In the genomic region with DNA sequence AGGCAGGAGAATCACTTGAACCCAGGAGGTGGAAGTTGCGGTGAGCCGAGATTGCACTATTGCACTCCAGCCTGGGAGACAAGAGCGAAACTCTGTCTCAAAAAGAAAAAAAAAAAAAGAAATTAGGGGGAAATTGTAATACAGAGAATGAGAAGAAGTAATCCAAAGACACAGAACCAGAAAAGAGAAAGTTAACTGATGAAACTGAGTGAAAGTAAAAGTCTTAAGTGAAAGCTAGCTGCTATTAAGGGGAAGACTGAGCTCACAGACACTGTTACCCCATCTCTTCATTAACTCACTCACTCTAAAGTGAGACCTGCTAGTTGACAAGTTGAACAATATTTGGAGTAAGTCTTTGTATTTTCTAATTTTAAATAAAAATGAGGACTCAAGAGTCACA, we compare ENCODE assay signal across 19 cellular contexts.
DNase-seq lines count a peak whose midpoint lies in the region; ATAC-seq and TF ChIP-seq lines count a peak whose summit lies in the region.
"Had no signal": no experiment of that assay in that cellular context is flagged by ENCODE, and none has a peak within 500 bp of the region (broad histone marks: within the 10 kb centered on the region; RNA-seq: fewer than 3 reads in every experiment).

No MANE protein-coding gene starts in this region.

- DNase-seq in GM13976 (ENCODE audit: low spot score) (peak; percentile 2), OCI-M1 (lab: John Stamatoyannopoulos, UW) (peak; percentile 39), cerebellum (ENCODE audit: low spot score) (no peak), dermis blood vessel endothelial cell (no peak), omental fat pad (ENCODE audit: low spot score) (no peak)
- DNase-seq: AML-193; Caco-2; Calu3; CD4-positive, alpha-beta T cell; CD8-positive, alpha-beta T cell; DMS79 treated with DMSO at 0.1 percent for 48 hours; GF-D8 had no signal

- TF ChIP-seq CTCF in GM13976 (IDR thresholded peaks at IDR 0.05; ENCODE audit: borderline replicate concordance, control extremely low read depth, extremely low read depth, insufficient read depth, missing control alignments) (no peak), HEK293 (tag by site-specific recombination; IDR thresholded peaks at IDR 0.05) (no peak), omental fat pad (IDR thresholded peaks at IDR 0.05) (no peak)

- in situ Hi-C loops in GM13976 (cut with MboI; ENCODE audit: low sequenced_read_pairs, unreplicated experiment), result no loop called here

- CTCF ChIA-PET in HEK293 (lab: Yijun Ruan, JAX), result no interaction called here

- no peak overlapping the region for H3K4me3 ChIP-seq in HEK293 (ENCODE audit: low read depth, low read length)
- H3K4me3 ChIP-seq: A549; BLaER1 treated with 17β-estradiol and CSF1 and Interleukin-3, amounts not matched to agents 10 nM and 100 nM had no signal

- H3K27ac ChIP-seq in HEK293 (ENCODE audit: extremely low read depth, low read depth, low read length), result no peak overlapping the region
- H3K27ac ChIP-seq: 22Rv1; A549; BLaER1 treated with 17β-estradiol and CSF1 and Interleukin-3, amounts not matched to agents 10 nM and 100 nM; C4-2B had no signal

- H3K36me3 ChIP-seq in HEK293 (ENCODE audit: control insufficient read depth in 2 of 2, insufficient read depth in 1 of 2, low read length in 2 of 2), result no peaks in the 10 kb centered on the region
- H3K36me3 ChIP-seq: BLaER1 treated with 17β-estradiol and CSF1 and Interleukin-3, amounts not matched to agents 10 nM and 100 nM had no signal

- ATAC-seq in GM18868 (IDR thresholded peaks at IDR 0.05; ENCODE audit: unreplicated experiment), result peak; percentile 62
- no peak for ATAC-seq in GM21447 (IDR thresholded peaks at IDR 0.05; ENCODE audit: unreplicated experiment)
- ATAC-seq in omental fat pad (ENCODE audit: low FRiP score), result no peak
- ATAC-seq: A549; CD8-positive, alpha-beta T cell had no signal

- POLR2A ChIA-PET in HEK293 (lab: Yijun Ruan, JAX), result no interaction called here

- H3K4me1 ChIP-seq in HEK293 (ENCODE audit: control insufficient read depth, insufficient read depth, low read length), result no peaks in the 10 kb centered on the region
- H3K4me1 ChIP-seq: A549; BLaER1 treated with 17β-estradiol and CSF1 and Interleukin-3, amounts not matched to agents 10 nM and 100 nM; Caco-2 had no signal

- no peaks in the 10 kb centered on the region for H3K9me3 ChIP-seq in HEK293 (ENCODE audit: control insufficient read depth, insufficient read depth, low read depth, low read length)
- H3K9me3 ChIP-seq: A549, Caco-2 had no signal

TF ChIP-seq in HEK293, 187 proteins besides CTCF, POLR2A, EP300 and RAD21:
- peak; percentile 66 for TF ChIP-seq PRDM1 (tag by site-specific recombination; IDR thresholded peaks at IDR 0.05)
- TF ChIP-seq, protein P1, sequence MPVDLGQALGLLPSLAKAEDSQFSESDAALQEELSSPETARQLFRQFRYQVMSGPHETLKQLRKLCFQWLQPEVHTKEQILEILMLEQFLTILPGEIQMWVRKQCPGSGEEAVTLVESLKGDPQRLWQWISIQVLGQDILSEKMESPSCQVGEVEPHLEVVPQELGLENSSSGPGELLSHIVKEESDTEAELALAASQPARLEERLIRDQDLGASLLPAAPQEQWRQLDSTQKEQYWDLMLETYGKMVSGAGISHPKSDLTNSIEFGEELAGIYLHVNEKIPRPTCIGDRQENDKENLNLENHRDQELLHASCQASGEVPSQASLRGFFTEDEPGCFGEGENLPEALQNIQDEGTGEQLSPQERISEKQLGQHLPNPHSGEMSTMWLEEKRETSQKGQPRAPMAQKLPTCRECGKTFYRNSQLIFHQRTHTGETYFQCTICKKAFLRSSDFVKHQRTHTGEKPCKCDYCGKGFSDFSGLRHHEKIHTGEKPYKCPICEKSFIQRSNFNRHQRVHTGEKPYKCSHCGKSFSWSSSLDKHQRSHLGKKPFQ (tag by site-specific recombination; IDR thresholded peaks at IDR 0.05), result no peak

Comparison
In these comparisons a context has a peak if more than half of its experiments do, and no peak if none do; other contexts are left out.
1. DNase-seq: peak in GM13976 (single experiment) and OCI-M1 (single experiment); none in cerebellum (single experiment), dermis blood vessel endothelial cell (single experiment) and omental fat pad (single experiment).